Comparison of ENCODE assay signal across 13 cellular contexts in genomic region chr13:36163303-36163702, GRCh38. TPM values are rescaled to one million over a fixed set of nuclear protein-coding genes. Genes with fewer than 3 reads are reported as not detected.
DNase-seq lines count a peak whose midpoint lies in the region; ATAC-seq, FAIRE-seq and TF ChIP-seq lines count a peak whose summit lies in the region.
"Had no signal": no experiment of that assay in that cellular context is flagged by ENCODE, and none has a peak within 500 bp of the region (broad histone marks: within the 10 kb centered on the region; RNA-seq: fewer than 3 reads in every experiment).

No MANE protein-coding gene starts in this region.

- no TSS peak for BruUV-seq in HepG2 (replicated peaks; lab: Mats Ljungman, UMichigan)

- H3K4me1 ChIP-seq in ACC112 (ENCODE audit: control insufficient read depth, insufficient read depth, low read length, unreplicated experiment) = peaks cover 20% of the 10 kb centered on the region
- H3K4me1 ChIP-seq in left lung = peaks cover 0 to 3% of the 10 kb centered on the region in 2 donors
- no peaks in the 10 kb centered on the region for H3K4me1 ChIP-seq in HepG2 (ENCODE audit: insufficient read depth, low read length)

- H2AFZ ChIP-seq in ACC112 (ENCODE audit: low read length, unreplicated experiment) (no peak overlapping the region), HepG2 (ENCODE audit: low read length) (no peak overlapping the region)

- no peak for TF ChIP-seq RAD21 in HepG2 (CRISPR knock-in tag; IDR thresholded peaks at IDR 0.05)

- H3K79me2 ChIP-seq in ACC112 (ENCODE audit: control insufficient read depth, insufficient read depth, low read length, unreplicated experiment) (no peaks in the 10 kb centered on the region), HepG2 (ENCODE audit: insufficient read depth, low read length) (no peaks in the 10 kb centered on the region)

- TF ChIP-seq CTCF in left lung (IDR thresholded peaks at IDR 0.05) (no peak), HepG2 (CRISPR knock-in tag; IDR thresholded peaks at IDR 0.05) (no peak)

- no peaks in the 10 kb centered on the region for H3K36me3 ChIP-seq in ACC112 (ENCODE audit: insufficient read depth, low read length)
- H3K36me3 ChIP-seq in left lung = no peaks in the 10 kb centered on the region
- no peaks in the 10 kb centered on the region for H3K36me3 ChIP-seq in HepG2 (replicated peaks in 1 of 2; ENCODE audit: control insufficient read depth in 1 of 2, insufficient read depth in 2 of 2, low read length in 2 of 2)

- FAIRE-seq in HepG2 (lab: Jason Lieb, UNC) = no peak
- FAIRE-seq: colon had no signal

- no peak overlapping the region for H3K9ac ChIP-seq in HepG2 (ENCODE audit: insufficient read depth, low read depth, low read length)
- H3K9ac ChIP-seq: KMS-11 had no signal

- ATAC-seq in left lung = peak; percentile 52
- ATAC-seq in HepG2 = no peak

- H4K20me1 ChIP-seq in HepG2 (ENCODE audit: insufficient read depth, low read length) = no peaks in the 10 kb centered on the region

- no peak overlapping the region for H3K4me2 ChIP-seq in HepG2 (ENCODE audit: low read depth, low read length)
- H3K4me2 ChIP-seq: KMS-11 had no signal

- TF ChIP-seq EP300 in HepG2 (IDR thresholded peaks at IDR 0.05; ENCODE audit: low read depth in 2 of 2, low read length in 2 of 2) (no peak), HepG2 (CRISPR knock-in tag; IDR thresholded peaks at IDR 0.05; ENCODE audit: borderline replicate concordance) (no peak)

- H3K9me3 ChIP-seq in left lung (no peaks in the 10 kb centered on the region), HepG2 (ENCODE audit: low read length) (no peaks in the 10 kb centered on the region)

- no peak for TF ChIP-seq POLR2A in HepG2 (IDR thresholded peaks at IDR 0.05; ENCODE audit: insufficient read depth in 1 of 2, low read depth in 2 of 2, low read length in 2 of 2)

- CTCF ChIA-PET in HepG2 (lab: Yijun Ruan, JAX; ENCODE audit: low intra/inter-chr PET ratio, low total read pairs) = no interaction called here

- POLR2A ChIA-PET in HepG2 (lab: Yijun Ruan, JAX) = no interaction called here

- H3K4me3 ChIP-seq in ACC112 (ENCODE audit: low read depth, low read length) = no peak overlapping the region
- no peak overlapping the region for H3K4me3 ChIP-seq in left lung
- H3K4me3 ChIP-seq in HepG2 (replicated peaks in 1 of 3; ENCODE audit: insufficient read depth in 1 of 3, low read depth in 2 of 3, low read length in 3 of 3) = no peak overlapping the region

- intact Hi-C loops in left lung (cut with DNase I) = no loop called here
- intact Hi-C loops in HepG2 (cut with micrococcal nuclease; ENCODE audit: unreplicated experiment) = no loop called here

- DNase-seq in NCI-H1092 (lab: John Stamatoyannopoulos, UW) (peak; percentile 71), SHP77 treated with DMSO at 0.1 percent for 48 hours (lab: John Stamatoyannopoulos, UW) (peak; percentile 58), left lung (no peak), activated T-cell treated with anti-CD3 and anti-CD28 coated beads for 4 hours (no peak), NCI-H1417 treated with DMSO at 0.1 percent for 48 hours (lab: John Stamatoyannopoulos, UW) (no peak), dermis blood vessel endothelial cell (no peak), HepG2 (ENCODE audit: low spot score) (no peak)
- DNase-seq: NCI-H1694; stimulated activated CD4-positive, alpha-beta T cell treated with anti-CD3 and anti-CD28 coated beads, Interleukin-4, amount 100 ng/mL, for 24 hours; stimulated activated CD8-positive, alpha-beta memory T cell treated with anti-CD3 and anti-CD28 coated beads, Interleukin-4, amount 100 ng/mL, for 48 hours had no signal

- in situ Hi-C loops in HepG2 (cut with HindIII; ENCODE audit: extremely low pct_ligation_motif_present, low pct_unique_long_range_greater_than_20kb) = no loop called here

- WGBS in HepG2 (ENCODE audit: low lambda C conversion rate) = 26% methylated on average over 5 of the region's 5 CpGs

- H3K27me3 ChIP-seq in ACC112 (ENCODE audit: insufficient read depth, low read length) = no peaks in the 10 kb centered on the region
- H3K27me3 ChIP-seq in left lung = no peaks in the 10 kb centered on the region
- no peaks in the 10 kb centered on the region for H3K27me3 ChIP-seq in HepG2 (ENCODE audit: control insufficient read depth in 1 of 2, insufficient read depth in 2 of 2, low read length in 2 of 2)

- H3K27ac ChIP-seq in ACC112 (ENCODE audit: low read depth, low read length) (peak overlapping the region; percentile 94), left lung (no peak overlapping the region), HepG2 (ENCODE audit: extremely low read length, insufficient read depth, low read length) (no peak overlapping the region)
- H3K27ac ChIP-seq: KMS-11 had no signal

TF ChIP-seq in HepG2, 621 proteins besides CTCF, POLR2A, EP300 and RAD21 (continues in another document):
- no peak for TF ChIP-seq TRAFD1 (CRISPR knock-in tag; IDR thresholded peaks at IDR 0.05; ENCODE audit: borderline replicate concordance)

RNA-seq across cellular contexts. Expression of gene DCLK1, which starts 32.1 kb away (rescaled TPM):
- total RNA-seq in left lung (10 to 100 TPM; 19.5 to 20.5 TPM), dermis blood vessel endothelial cell (29.2 and 38.1 TPM in 2 replicates), HepG2 (2016; rRNA removed; fragmentation: Illumina TruSeq; extraction: Trizol) (not detected in 2 replicates)
- total RNA-seq in HepG2 (2016; cell fraction: cytosol; rRNA removed; fragmentation: Illumina TruSeq; extraction: Trizol; ENCODE audit: low read depth) = not detected in 2 replicates
- not detected in 2 replicates for total RNA-seq in HepG2 (2016; cell fraction: insoluble cytoplasmic fraction; rRNA removed; fragmentation: Illumina TruSeq; extraction: Trizol)
- total RNA-seq in HepG2 (2016; cell fraction: membrane; rRNA removed; fragmentation: Illumina TruSeq; extraction: Trizol) = not detected in 2 replicates
- not detected in 2 replicates for total RNA-seq in HepG2 (2016; cell fraction: nucleus; rRNA removed; fragmentation: Illumina TruSeq; extraction: Trizol)
- polyA plus RNA-seq in HepG2 (2011; rRNA removed) = not detected in 2 replicates
- not detected in 2 replicates for polyA plus RNA-seq in HepG2 (2011; cell fraction: cytosol; rRNA removed)
- polyA plus RNA-seq in HepG2 (2011; cell fraction: nucleus; rRNA removed) = not detected in 2 replicates
- polyA plus RNA-seq in HepG2 (2012) = not detected in 2 replicates
- polyA plus RNA-seq in HepG2 (2016; cell fraction: cytosol; fragmentation: Illumina TruSeq; extraction: Trizol; ENCODE audit: low read depth) = not detected in 2 replicates
- polyA plus RNA-seq in HepG2 (2016; cell fraction: insoluble cytoplasmic fraction; fragmentation: Illumina TruSeq; extraction: Trizol; ENCODE audit: low read depth) = not detected in 2 replicates
- polyA plus RNA-seq in HepG2 (2016; cell fraction: membrane; fragmentation: Illumina TruSeq; extraction: Trizol; ENCODE audit: low read depth) = not detected in 2 replicates
- polyA plus RNA-seq in HepG2 (2016; cell fraction: nucleus; fragmentation: Illumina TruSeq; extraction: Trizol; ENCODE audit: insufficient read depth, low read depth) = not detected in 2 replicates
- 0.05 TPM in 1 of 2 replicates, not detected in the other for polyA minus RNA-seq in HepG2 (2011; rRNA and poly(A)+ RNA removed; ENCODE audit: low replicate concordance)
- not detected in 2 replicates for polyA minus RNA-seq in HepG2 (2011; cell fraction: cytosol; rRNA and poly(A)+ RNA removed)
- not detected in 2 replicates for polyA minus RNA-seq in HepG2 (2011; cell fraction: nucleus; rRNA and poly(A)+ RNA removed)

RNA-seq across cellular contexts. Expression of gene SOHLH2, which starts 51.1 kb away (rescaled TPM):
- total RNA-seq in left lung = under 1 TPM in 1 of 2 donors, not detected in 1; 0.29 TPM
- total RNA-seq in dermis blood vessel endothelial cell = 0.17 and 0.23 TPM in 2 replicates
- not detected in 2 replicates for total RNA-seq in HepG2 (2016; rRNA removed; fragmentation: Illumina TruSeq; extraction: Trizol)
- total RNA-seq in HepG2 (2016; cell fraction: cytosol; rRNA removed; fragmentation: Illumina TruSeq; extraction: Trizol; ENCODE audit: low read depth) = not detected in 2 replicates
- total RNA-seq in HepG2 (2016; cell fraction: insoluble cytoplasmic fraction; rRNA removed; fragmentation: Illumina TruSeq; extraction: Trizol) = not detected in 2 replicates
- not detected in 2 replicates for total RNA-seq in HepG2 (2016; cell fraction: membrane; rRNA removed; fragmentation: Illumina TruSeq; extraction: Trizol)
- total RNA-seq in HepG2 (2016; cell fraction: nucleus; rRNA removed; fragmentation: Illumina TruSeq; extraction: Trizol) = not detected in 2 replicates
- polyA plus RNA-seq in HepG2 (2011; rRNA removed) = 0.07 TPM in 1 of 2 replicates, not detected in the other
- polyA plus RNA-seq in HepG2 (2011; cell fraction: cytosol; rRNA removed) = 0.03 TPM in 1 of 2 replicates, not detected in the other
- polyA plus RNA-seq in HepG2 (2011; cell fraction: nucleus; rRNA removed) = 0.11 TPM in 1 of 2 replicates, not detected in the other
- not detected in 2 replicates for polyA plus RNA-seq in HepG2 (2012)
- not detected in 2 replicates for polyA plus RNA-seq in HepG2 (2016; cell fraction: cytosol; fragmentation: Illumina TruSeq; extraction: Trizol; ENCODE audit: low read depth)
- polyA plus RNA-seq in HepG2 (2016; cell fraction: insoluble cytoplasmic fraction; fragmentation: Illumina TruSeq; extraction: Trizol; ENCODE audit: low read depth) = not detected in 2 replicates
- not detected in 2 replicates for polyA plus RNA-seq in HepG2 (2016; cell fraction: membrane; fragmentation: Illumina TruSeq; extraction: Trizol; ENCODE audit: low read depth)
- polyA plus RNA-seq in HepG2 (2016; cell fraction: nucleus; fragmentation: Illumina TruSeq; extraction: Trizol; ENCODE audit: insufficient read depth, low read depth) = not detected in 2 replicates
- polyA minus RNA-seq in HepG2 (2011; rRNA and poly(A)+ RNA removed; ENCODE audit: low replicate concordance) = 0.10 TPM in 1 of 2 replicates, not detected in the other
- polyA minus RNA-seq in HepG2 (2011; cell fraction: cytosol; rRNA and poly(A)+ RNA removed) = not detected in 2 replicates
- polyA minus RNA-seq in HepG2 (2011; cell fraction: nucleus; rRNA and poly(A)+ RNA removed) = 0.26 TPM in 1 of 2 replicates, not detected in the other

Comparison
In these comparisons a context has a peak if more than half of its experiments do, and no peak if none do; other contexts are left out.
1. DNase-seq: peak in NCI-H1092 (single experiment) and SHP77 treated with DMSO at 0.1 percent for 48 hours (single experiment); none in left lung (0 of 2), activated T-cell treated with anti-CD3 and anti-CD28 coated beads for 4 hours (single experiment), NCI-H1417 treated with DMSO at 0.1 percent for 48 hours (single experiment), dermis blood vessel endothelial cell (single experiment) and HepG2 (single experiment).
2. RNA of gene DCLK1, which starts 32.1 kb away (total RNA-seq): 29.2 to 38.1 TPM in dermis blood vessel endothelial cell and 19.5 to 20.5 TPM in left lung; not detected in HepG2; every median in the first group is over 10 times any median in the second.